In genomic region chr13:94433055-94433947, GRCh38 we compare ENCODE assay signal across 9 cellular contexts. TPM values are rescaled to one million over a fixed set of nuclear protein-coding genes. Genes with fewer than 3 reads are reported as not detected.
DNase-seq lines count a peak whose midpoint lies in the region; ATAC-seq, FAIRE-seq and TF ChIP-seq lines count a peak whose summit lies in the region.
"Had no signal": no experiment of that assay in that cellular context is flagged by ENCODE, and none has a peak within 500 bp of the region (broad histone marks: within the 10 kb centered on the region; RNA-seq: fewer than 3 reads in every experiment).

No MANE protein-coding gene starts in this region.

- H3K27me3 Mint-ChIP-seq in activated naive CD4-positive, alpha-beta T cell treated with anti-CD3 and anti-CD28 coated beads, Interleukin-2, amount 10 ng/mL, durations not matched to agents 7 days and 5 days, result no peaks in the 10 kb centered on the region
- peaks cover under 1% of the 10 kb centered on the region for H3K27me3 Mint-ChIP-seq in astrocyte (ENCODE audit: low read depth, unreplicated experiment)

- no peak for FAIRE-seq in astrocyte (lab: Jason Lieb, UNC)

- H3K4me1 ChIP-seq in HUES64 (ENCODE audit: insufficient read depth, low read length) (peaks cover 12% of the 10 kb centered on the region), astrocyte (ENCODE audit: insufficient read depth, low read length) (no peaks in the 10 kb centered on the region)

- H3K9me3 ChIP-seq in HUES64 (ENCODE audit: insufficient read depth, low read depth, low read length), result no peaks in the 10 kb centered on the region
- H3K9me3 ChIP-seq in astrocyte (ENCODE audit: insufficient read depth, low read depth, low read length), result no peaks in the 10 kb centered on the region

- no peaks in the 10 kb centered on the region for H3K79me2 ChIP-seq in astrocyte (ENCODE audit: insufficient read depth, low read length)

- H2AFZ ChIP-seq in astrocyte (ENCODE audit: low read depth, low read length), result peak overlapping the region; percentile 24

- H3K4me1 Mint-ChIP-seq in activated naive CD4-positive, alpha-beta T cell treated with anti-CD3 and anti-CD28 coated beads, Interleukin-2, amount 10 ng/mL, durations not matched to agents 7 days and 5 days, result peaks cover 10% of the 10 kb centered on the region
- H3K4me1 Mint-ChIP-seq in astrocyte (ENCODE audit: low read depth, unreplicated experiment), result no peaks in the 10 kb centered on the region

- H3K27ac ChIP-seq in HUES64 (ENCODE audit: low read depth, low read length) (peak overlapping the region; percentile 15; the same call in 1 of the 2 replicates), astrocyte (ENCODE audit: low read depth, low read length) (no peak overlapping the region)

- H3K36me3 Mint-ChIP-seq in activated naive CD4-positive, alpha-beta T cell treated with anti-CD3 and anti-CD28 coated beads, Interleukin-2, amount 10 ng/mL, durations not matched to agents 7 days and 5 days, result no peaks in the 10 kb centered on the region
- no peaks in the 10 kb centered on the region for H3K36me3 Mint-ChIP-seq in astrocyte (ENCODE audit: low read depth, unreplicated experiment)

- H3K4me3 Mint-ChIP-seq in activated naive CD4-positive, alpha-beta T cell treated with anti-CD3 and anti-CD28 coated beads, Interleukin-2, amount 10 ng/mL, durations not matched to agents 7 days and 5 days, result no peak overlapping the region
- H3K4me3 Mint-ChIP-seq in astrocyte (ENCODE audit: unreplicated experiment), result no peak overlapping the region

- H4K20me1 ChIP-seq in astrocyte (ENCODE audit: insufficient read depth, low read length), result no peaks in the 10 kb centered on the region

- peak; percentile 16 for DNase-seq in activated naive CD4-positive, alpha-beta T cell treated with anti-CD3 and anti-CD28 coated beads, Interleukin-2, amount 50 U/mL, for 16 hours
- no peak for DNase-seq in activated naive CD4-positive, alpha-beta T cell treated with anti-CD3 and anti-CD28 coated beads, Interleukin-2, amount 10 ng/mL, durations not matched to agents 7 days and 5 days
- no peak for DNase-seq in astrocyte (ENCODE audit: low read depth)
- peak; percentile 82 for DNase-seq in retina
- DNase-seq in T-helper 9 cell, result no peak

- H3K27ac Mint-ChIP-seq in activated naive CD4-positive, alpha-beta T cell treated with anti-CD3 and anti-CD28 coated beads, Interleukin-2, amount 10 ng/mL, durations not matched to agents 7 days and 5 days, result no peak overlapping the region
- no peak overlapping the region for H3K27ac Mint-ChIP-seq in astrocyte (ENCODE audit: unreplicated experiment)

- WGBS in HUES64, result 83% methylated on average over 18 of the region's 18 CpGs

- peak overlapping the region; percentile 11; the same call in 1 of the 2 replicates for H3K9ac ChIP-seq in HUES64 (ENCODE audit: low read depth, low read length)
- no peak overlapping the region for H3K9ac ChIP-seq in astrocyte (ENCODE audit: low read length)

- H3K4me2 ChIP-seq in astrocyte (ENCODE audit: low read length), result peak overlapping the region; percentile 37

- CTCF ChIA-PET in activated naive CD4-positive, alpha-beta T cell treated with anti-CD3 and anti-CD28 coated beads, Interleukin-2, amount 10 ng/mL, durations not matched to agents 7 days and 5 days (lab: Charles Lee), result interaction anchor here (0.6 to 8.2 kb wide), 4 partner anchors 9 to 185 kb away, joined by 3 to 203 read pairs (median 6); partner anchors contain the start of gene GPR180

- H3K36me3 ChIP-seq in HUES64 (ENCODE audit: insufficient read depth, low read length), result no peaks in the 10 kb centered on the region
- H3K36me3 ChIP-seq in astrocyte (ENCODE audit: insufficient read depth, low read length), result no peaks in the 10 kb centered on the region

- no peak overlapping the region for H3K4me3 ChIP-seq in HUES64 (ENCODE audit: low read length)
- no peak overlapping the region for H3K4me3 ChIP-seq in astrocyte (ENCODE audit: insufficient read depth, low read depth, low read length)

- no peak for TF ChIP-seq CTCF in astrocyte (IDR thresholded peaks at IDR 0.05; ENCODE audit: insufficient read depth, low read depth, low read length)

- ATAC-seq in GM18867 (IDR thresholded peaks at IDR 0.05; ENCODE audit: unreplicated experiment) (no peak), GM19328 (IDR thresholded peaks at IDR 0.05; ENCODE audit: unreplicated experiment) (no peak)

- H3K27me3 ChIP-seq in HUES64 (ENCODE audit: insufficient read depth, low read length) (no peaks in the 10 kb centered on the region), astrocyte (ENCODE audit: insufficient read depth, low read length) (peaks cover 6% of the 10 kb centered on the region)

- no peaks in the 10 kb centered on the region for H3K9me3 Mint-ChIP-seq in activated naive CD4-positive, alpha-beta T cell treated with anti-CD3 and anti-CD28 coated beads, Interleukin-2, amount 10 ng/mL, durations not matched to agents 7 days and 5 days
- H3K9me3 Mint-ChIP-seq in astrocyte (ENCODE audit: unreplicated experiment), result no peaks in the 10 kb centered on the region

RNA-seq across cellular contexts. Expression of gene DCT, which starts 46.2 kb away (rescaled TPM):
- not detected for polyA plus RNA-seq in HUES64 (2013, experiment 1 of 2)
- polyA plus RNA-seq in HUES64 (2013, experiment 2 of 2), result 0.06 TPM
- 0.05 TPM in 1 of 2 replicates, not detected in the other for total RNA-seq in astrocyte
- polyA plus RNA-seq: fibroblast of lung had no signal

Comparison
In these comparisons a context has a peak if more than half of its experiments do, and no peak if none do; other contexts are left out.
1. DNase-seq: peak in activated naive CD4-positive, alpha-beta T cell treated with anti-CD3 and anti-CD28 coated beads, Interleukin-2, amount 50 U/mL, for 16 hours (single experiment) and retina (single experiment); none in activated naive CD4-positive, alpha-beta T cell treated with anti-CD3 and anti-CD28 coated beads, Interleukin-2, amount 10 ng/mL, durations not matched to agents 7 days and 5 days (single experiment), astrocyte (single experiment) and T-helper 9 cell (single experiment).